8 cellular contexts compared by ENCODE assay signal in genomic region chr22:46122511-46122971, GRCh38. TPM values are rescaled to one million over a fixed set of nuclear protein-coding genes. Genes with fewer than 3 reads are reported as not detected.
DNase-seq lines count a peak whose midpoint lies in the region; ATAC-seq and TF ChIP-seq lines count a peak whose summit lies in the region.

No MANE protein-coding gene starts in this region.

- H3K27ac ChIP-seq in KMS-11 = no peak overlapping the region
- H3K27ac ChIP-seq in VCaP = no peak overlapping the region; the same call in 1 of the 2 replicates

- H3K79me2 ChIP-seq in KMS-11 (ENCODE audit: insufficient read depth, low read depth) = no peaks in the 10 kb centered on the region

- in situ Hi-C loops in Caki2 (cut with HindIII; ENCODE audit: low pct_unique_long_range_greater_than_20kb, low sequenced_read_pairs) = no loop called here

- no peaks in the 10 kb centered on the region for H3K36me3 ChIP-seq in KMS-11 (ENCODE audit: insufficient read depth)

- no peak overlapping the region for H3K4me3 ChIP-seq in KMS-11 (IDR thresholded peaks at IDR 0.05; ENCODE audit: insufficient read depth, low read depth, low read length)

- no peaks in the 10 kb centered on the region for H4K20me1 ChIP-seq in KMS-11 (ENCODE audit: insufficient read depth)

- peak overlapping the region; percentile 98 for H2AFZ ChIP-seq in KMS-11 (ENCODE audit: low read depth)

- H3K27ac Mint-ChIP-seq in brain = no peak overlapping the region

- no peaks in the 10 kb centered on the region for H3K36me3 Mint-ChIP-seq in brain

- H3K4me3 Mint-ChIP-seq in brain = no peak overlapping the region

- H3K4me1 Mint-ChIP-seq in brain = peaks cover 5% of the 10 kb centered on the region

- no peak for ATAC-seq in GM18517 (IDR thresholded peaks at IDR 0.05; ENCODE audit: unreplicated experiment)

- peaks cover 4% of the 10 kb centered on the region for H3K4me1 ChIP-seq in KMS-11 (ENCODE audit: low read depth, poor library complexity, severe bottlenecking)

- no peaks in the 10 kb centered on the region; the same call in 1 of the 2 replicates for H3K27me3 ChIP-seq in KMS-11 (ENCODE audit: insufficient read depth, low read depth)

- peak; percentile 87 for TF ChIP-seq CTCF in KMS-11 (conservative IDR thresholded peaks at IDR 0.05; ENCODE audit: low read depth, low read length)
- peak; percentile 85 for TF ChIP-seq CTCF in VCaP (conservative IDR thresholded peaks at IDR 0.05)
- peak; percentile 97 to 99 for TF ChIP-seq CTCF in brain (conservative IDR thresholded peaks at IDR 0.05)

- peak; percentile 46 for DNase-seq in Caki2 (ENCODE audit: low read depth)
- peak; percentile 64 for DNase-seq in inferior parietal cortex (ENCODE audit: extremely low spot score)
- DNase-seq in stimulated activated CD4-positive, alpha-beta T cell treated with anti-CD3 and anti-CD28 coated beads, Interleukin-1b, Interleukin-23, amount 100 ng/mL, for 4 hours (ENCODE audit: low read depth in 2 of 2) = peak; percentile 54 to 77
- DNase-seq in SW 1271 (lab: John Stamatoyannopoulos, UW) = no peak

- H3K4me2 ChIP-seq in KMS-11 = peak overlapping the region; percentile 67

- H3K27me3 Mint-ChIP-seq in brain = peaks cover 7% of the 10 kb centered on the region

- no peaks in the 10 kb centered on the region for H3K9me3 Mint-ChIP-seq in brain

- peak overlapping the region; percentile 36; the same call in 1 of the 2 replicates for H3K9ac ChIP-seq in KMS-11

RNA-seq across cellular contexts. Expression of gene PPARA, which starts 27.8 kb away (rescaled TPM):
- total RNA-seq in Caki2 (2014; rRNA removed; shearing (Covaris generic); ENCODE audit: low replicate concordance) = 7.0 and 9.6 TPM in 2 replicates
- 8.4 TPM for polyA plus RNA-seq in brain (ENCODE audit: insufficient read depth, low read depth, low replicate concordance)

Comparison
In these comparisons a context has a peak if more than half of its experiments do, and no peak if none do; other contexts are left out.
1. DNase-seq: peak in Caki2 (single experiment), inferior parietal cortex (single experiment) and stimulated activated CD4-positive, alpha-beta T cell treated with anti-CD3 and anti-CD28 coated beads, Interleukin-1b, Interleukin-23, amount 100 ng/mL, for 4 hours (2 of 2); none in SW 1271 (0 of 2).
2. Peak in every context shown above with its lines, with median percentiles within 50 percentile points of each other: CTCF ChIP-seq.